In genomic region chr7:30184804-30185487, GRCh38 we compare ENCODE assay signal across 10 cellular contexts. TPM values are rescaled to one million over a fixed set of nuclear protein-coding genes. Genes with fewer than 3 reads are reported as not detected.
A peak's percentile ranks its signal among the peaks of the same experiment; 100 is the strongest.
DNase-seq lines count a peak whose midpoint lies in the region; ATAC-seq and TF ChIP-seq lines count a peak whose summit lies in the region.
"Had no signal": no experiment of that assay in that cellular context is flagged by ENCODE, and none has a peak within 500 bp of the region (broad histone marks: within the 10 kb centered on the region; RNA-seq: fewer than 3 reads in every experiment).

No MANE protein-coding gene starts in this region.

- H3K27me3 ChIP-seq in stomach smooth muscle (ENCODE audit: control insufficient read depth in 1 of 2, insufficient read depth in 2 of 2, low read length in 2 of 2): no peaks in the 10 kb centered on the region
- no peaks in the 10 kb centered on the region for H3K27me3 ChIP-seq in A673 (replicated peaks; ENCODE audit: insufficient read depth, low read depth, low read length, poor library complexity)

- H3K27me3 Mint-ChIP-seq in glutamatergic neuron (ENCODE audit: unreplicated experiment): no peaks in the 10 kb centered on the region
- H3K27me3 Mint-ChIP-seq: activated CD4-positive, alpha-beta memory T cell treated with anti-CD3 and anti-CD28 coated beads for 36 hours had no signal

- H3K9me3 Mint-ChIP-seq in glutamatergic neuron (ENCODE audit: unreplicated experiment): peaks cover 8% of the 10 kb centered on the region

- H3K4me1 Mint-ChIP-seq in glutamatergic neuron (ENCODE audit: low read depth, unreplicated experiment): no peaks in the 10 kb centered on the region

- H3K27ac Mint-ChIP-seq in glutamatergic neuron (ENCODE audit: unreplicated experiment): no peak overlapping the region
- H3K27ac Mint-ChIP-seq: activated CD4-positive, alpha-beta memory T cell treated with anti-CD3 and anti-CD28 coated beads for 36 hours had no signal

- H3K4me3 ChIP-seq in stomach smooth muscle (ENCODE audit: low read length in 2 of 2) (no peak overlapping the region), A673 (ENCODE audit: low read depth, low read length, poor library complexity, severe bottlenecking) (no peak overlapping the region)

- peaks cover 16% of the 10 kb centered on the region for H3K36me3 Mint-ChIP-seq in glutamatergic neuron (ENCODE audit: unreplicated experiment)

- POLR2A ChIA-PET in A673 (lab: Charles Lee; ENCODE audit: low non-redundant PET): no interaction called here

- H3K36me3 ChIP-seq in stomach smooth muscle (ENCODE audit: control insufficient read depth in 2 of 2, insufficient read depth in 2 of 2, low read length in 2 of 2): no peaks in the 10 kb centered on the region
- H3K36me3 ChIP-seq in A673 (ENCODE audit: insufficient read depth, low read length, poor library complexity, severe bottlenecking): no peaks in the 10 kb centered on the region

- intact Hi-C loops in left colon (cut with DNase I, micrococcal nuclease) (no loop called here), A673 (cut with micrococcal nuclease; ENCODE audit: unreplicated experiment) (no loop called here)

- peaks cover 20% of the 10 kb centered on the region for H3K4me1 ChIP-seq in stomach smooth muscle (ENCODE audit: control insufficient read depth, insufficient read depth, low read length)
- no peaks in the 10 kb centered on the region for H3K4me1 ChIP-seq in A673 (ENCODE audit: insufficient read depth, low read length, poor library complexity, severe bottlenecking)

- TF ChIP-seq CTCF in A673 (conservative IDR thresholded peaks at IDR 0.05; ENCODE audit: low read depth, low read length) (no peak), glutamatergic neuron (IDR thresholded peaks at IDR 0.05; ENCODE audit: partially characterized antibody, unreplicated experiment) (no peak)

- DNase-seq in amniotic epithelial cell (ENCODE audit: low read depth) (peak; percentile 6), left colon (no peak), activated gamma-delta T cell (lab: John Stamatoyannopoulos, UW) (no peak), A673 (ENCODE audit: low spot score) (no peak), glutamatergic neuron (no peak), DMS114 treated with DMSO at 0.1 percent for 48 hours (lab: John Stamatoyannopoulos, UW; ENCODE audit: unreplicated experiment) (no peak)
- DNase-seq: activated CD4-positive, alpha-beta memory T cell treated with anti-CD3 and anti-CD28 coated beads for 36 hours; KG1 had no signal

- CTCF ChIA-PET in A673 (lab: Charles Lee): no interaction called here

- no TSS peak for BruUV-seq in A673 (replicated peaks; lab: Mats Ljungman, UMichigan)

- no peak overlapping the region for H3K4me3 Mint-ChIP-seq in glutamatergic neuron (ENCODE audit: unreplicated experiment)
- H3K4me3 Mint-ChIP-seq: activated CD4-positive, alpha-beta memory T cell treated with anti-CD3 and anti-CD28 coated beads for 36 hours had no signal

- H3K27ac ChIP-seq in stomach smooth muscle (ENCODE audit: low read length) (peak overlapping the region; percentile 38), A673 (ENCODE audit: low read depth, low read length, poor library complexity, severe bottlenecking) (no peak overlapping the region)

- H3K9ac ChIP-seq in stomach smooth muscle (ENCODE audit: low read length in 2 of 2): no peak overlapping the region

- ATAC-seq in GM19468 (IDR thresholded peaks at IDR 0.05; ENCODE audit: extremely low read depth, unreplicated experiment): peak; percentile 26
- ATAC-seq in left colon: peak; percentile 8

- H3K9me3 ChIP-seq in stomach smooth muscle (ENCODE audit: control insufficient read depth in 2 of 2, low read length in 2 of 2) (no peaks in the 10 kb centered on the region), A673 (ENCODE audit: low read depth, low read length, poor library complexity, severe bottlenecking) (no peaks in the 10 kb centered on the region)

RNA-seq across cellular contexts. Expression of gene MTURN, which starts 50.2 kb away (rescaled TPM):
- total RNA-seq in left colon: 10 to 100 TPM in 1 of 2 donors, 1 to 10 TPM in 1; 8.7 to 15.2 TPM
- 2.6 and 3.0 TPM in 2 replicates for total RNA-seq in A673 (2021)
- 32.6 TPM for total RNA-seq in glutamatergic neuron (ENCODE audit: unreplicated experiment)
